Comparison of ENCODE assay signal across 20 cellular contexts in genomic region chr2:8406271-8406670, GRCh38.
DNase-seq lines count a peak whose midpoint lies in the region; ATAC-seq, FAIRE-seq and TF ChIP-seq lines count a peak whose summit lies in the region.
"Had no signal": no experiment of that assay in that cellular context is flagged by ENCODE, and none has a peak within 500 bp of the region (broad histone marks: within the 10 kb centered on the region; RNA-seq: fewer than 3 reads in every experiment).

No MANE protein-coding gene starts in this region.

- no peak overlapping the region for H2BK15ac ChIP-seq in IMR-90 (ENCODE audit: low read depth, low read length)

- H3K79me2 ChIP-seq in astrocyte (ENCODE audit: insufficient read depth, low read length), result no peaks in the 10 kb centered on the region

- no peaks in the 10 kb centered on the region for H3K9me3 Mint-ChIP-seq in astrocyte (ENCODE audit: unreplicated experiment)
- H3K9me3 Mint-ChIP-seq: HFFc6 had no signal

- H3K4me1 ChIP-seq in IMR-90 (ENCODE audit: control insufficient read depth, insufficient read depth, low read length) (no peaks in the 10 kb centered on the region), astrocyte (ENCODE audit: insufficient read depth, low read length) (peaks cover 4% of the 10 kb centered on the region), ascending aorta (no peaks in the 10 kb centered on the region), right cardiac atrium (ENCODE audit: control insufficient read depth, insufficient read depth, low read length) (peaks cover 3% of the 10 kb centered on the region)

- DNase-seq in IMR-90 (peak; percentile 41), astrocyte (ENCODE audit: low read depth) (peak; percentile 50), fibroblast of pulmonary artery (ENCODE audit: low read depth) (peak; percentile 8), ascending aorta (ENCODE audit: low spot score in 2 of 2) (no peak), HUDEP-2 (lab: John Stamatoyannopoulos, UW; ENCODE audit: unreplicated experiment in 76 of 76) (no peak), right cardiac atrium (no peak)
- DNase-seq: 8988T; CD4-positive, alpha-beta memory T cell; DMS153; DMS79; GF-D8; GOT3; H7; HFFc6 had no signal

- BruUV-seq in IMR-90 (replicated peaks; lab: Mats Ljungman, UMichigan), result no TSS peak

- no peak overlapping the region for H3K23ac ChIP-seq in IMR-90 (ENCODE audit: low read depth, low read length)

- H3K4me2 ChIP-seq in IMR-90 (ENCODE audit: low read depth, low read length) (no peak overlapping the region), astrocyte (ENCODE audit: low read length) (no peak overlapping the region)
- H3K4me2 ChIP-seq: BLaER1 had no signal

- H2AFZ ChIP-seq in IMR-90 (replicated peaks; ENCODE audit: low read length, poor library complexity), result no peak overlapping the region
- H2AFZ ChIP-seq in astrocyte (ENCODE audit: low read depth, low read length), result no peak overlapping the region

- H3K4me1 Mint-ChIP-seq in astrocyte (ENCODE audit: low read depth, unreplicated experiment), result no peaks in the 10 kb centered on the region

- H4K91ac ChIP-seq in IMR-90 (ENCODE audit: insufficient read depth, low read depth, low read length), result no peak overlapping the region

- H3K56ac ChIP-seq in IMR-90 (ENCODE audit: extremely low read depth, insufficient read depth, low read length), result no peak overlapping the region

- no peak for FAIRE-seq in astrocyte (lab: Jason Lieb, UNC)
- FAIRE-seq: HepG2 had no signal

- H3K4ac ChIP-seq in IMR-90 (ENCODE audit: low read depth, low read length), result no peak overlapping the region

- H3K27me3 ChIP-seq in IMR-90 (ENCODE audit: control insufficient read depth, insufficient read depth, low read length), result peaks cover 2% of the 10 kb centered on the region
- H3K27me3 ChIP-seq in astrocyte (ENCODE audit: insufficient read depth, low read length), result no peaks in the 10 kb centered on the region
- no peaks in the 10 kb centered on the region for H3K27me3 ChIP-seq in ascending aorta
- H3K27me3 ChIP-seq in right cardiac atrium (ENCODE audit: control insufficient read depth, insufficient read depth), result no peaks in the 10 kb centered on the region
- H3K27me3 ChIP-seq: BLaER1 had no signal

- H2BK20ac ChIP-seq in IMR-90 (ENCODE audit: low read depth, low read length), result no peak overlapping the region

- H3K14ac ChIP-seq in IMR-90 (replicated peaks; ENCODE audit: low read depth, low read length), result no peak overlapping the region

- 90% methylated on average over 2 of the region's 7 CpGs; no CpG with 5 or more reads in 1 of the 2 experiments for WGBS in IMR-90 (ENCODE audit: extremely low coverage in 2 of 2, insufficient read length in 1 of 2), 2 experiments
- 77% methylated on average over 7 of the region's 7 CpGs for WGBS in right cardiac atrium

- H3K27ac ChIP-seq in IMR-90 (ENCODE audit: insufficient read depth, low read length) (no peak overlapping the region), astrocyte (ENCODE audit: low read depth, low read length) (no peak overlapping the region), ascending aorta (no peak overlapping the region), right cardiac atrium (ENCODE audit: low read length) (no peak overlapping the region)
- H3K27ac ChIP-seq: BLaER1, HL-60 had no signal

- H2BK120ac ChIP-seq in IMR-90 (ENCODE audit: low read depth, low read length), result no peak overlapping the region

- intact Hi-C loops in IMR-90 (cut with micrococcal nuclease) (no loop called here), ascending aorta (cut with DNase I) (no loop called here), right cardiac atrium (cut with DNase I) (no loop called here)

- ATAC-seq in IMR-90 (ENCODE audit: low read depth) (peak; percentile 65; the same call in 1 of the 2 replicates), GM19023 (IDR thresholded peaks at IDR 0.05; ENCODE audit: unreplicated experiment) (no peak), right cardiac atrium (no peak)
- ATAC-seq: HCT116, HepG2 had no signal

- H3K79me1 ChIP-seq in IMR-90 (ENCODE audit: low read depth in 1 of 2, low read length in 2 of 2), result no peaks in the 10 kb centered on the region

- no peak overlapping the region for H4K5ac ChIP-seq in IMR-90 (ENCODE audit: low read depth, low read length)

- H3K9ac ChIP-seq in IMR-90 (ENCODE audit: low read depth, low read length), result no peak overlapping the region
- H3K9ac ChIP-seq in astrocyte (ENCODE audit: low read length), result no peak overlapping the region
- H3K9ac ChIP-seq: BLaER1 had no signal

- TF ChIP-seq CTCF in IMR-90 (conservative IDR thresholded peaks at IDR 0.05; ENCODE audit: low read depth, low read length) (no peak), astrocyte (IDR thresholded peaks at IDR 0.05; ENCODE audit: insufficient read depth, low read depth, low read length) (no peak), fibroblast of pulmonary artery (IDR thresholded peaks at IDR 0.05; ENCODE audit: low read length, missing control alignments) (no peak), ascending aorta (IDR thresholded peaks at IDR 0.05) (no peak)

- H4K20me1 ChIP-seq in IMR-90 (ENCODE audit: insufficient read depth, low read length), result no peaks in the 10 kb centered on the region
- H4K20me1 ChIP-seq in astrocyte (ENCODE audit: insufficient read depth, low read length), result no peaks in the 10 kb centered on the region
- H4K20me1 ChIP-seq: BLaER1 had no signal

- CTCF ChIA-PET in IMR-90 (lab: Yijun Ruan, JAX), result interaction anchor here (1.1 to 1.4 kb wide), 2 partner anchors 15 to 16 kb away, joined by 3 read pairs; no protein-coding TSS in a partner anchor

- no peaks in the 10 kb centered on the region for H3K9me1 ChIP-seq in IMR-90 (ENCODE audit: insufficient read depth, low read length)

- POLR2A ChIA-PET in IMR-90 (lab: Charles Lee; ENCODE audit: unreplicated experiment), result no interaction called here

- H2AK9ac ChIP-seq in IMR-90 (replicated peaks; ENCODE audit: low read depth, low read length, poor library complexity), result no peak overlapping the region

- dilution Hi-C loops in IMR-90 (cut with HindIII; ENCODE audit: low sequenced_read_pairs, unreplicated experiment), result no loop called here

- H3K4me3 Mint-ChIP-seq in astrocyte (ENCODE audit: unreplicated experiment), result no peak overlapping the region
- H3K4me3 Mint-ChIP-seq: CD14-positive monocyte; CD4-positive, alpha-beta memory T cell; HFFc6 had no signal

- in situ Hi-C loops in IMR-90 (cut with MboI; ENCODE audit: low sequenced_read_pairs), result no loop called here

- H3K27me3 Mint-ChIP-seq in astrocyte (ENCODE audit: low read depth, unreplicated experiment), result peaks cover 19% of the 10 kb centered on the region
- H3K27me3 Mint-ChIP-seq: CD4-positive, alpha-beta memory T cell had no signal

- no peak for TF ChIP-seq POLR2A in IMR-90 (IDR thresholded peaks at IDR 0.05; ENCODE audit: low read depth, low read length)

- no peak overlapping the region for H3K27ac Mint-ChIP-seq in astrocyte (ENCODE audit: unreplicated experiment)
- H3K27ac Mint-ChIP-seq: CD14-positive monocyte; CD4-positive, alpha-beta memory T cell; HFFc6 had no signal

- H3K4me3 ChIP-seq in IMR-90 (ENCODE audit: insufficient read depth, low read depth, low read length) (no peak overlapping the region), astrocyte (ENCODE audit: insufficient read depth, low read depth, low read length) (no peak overlapping the region), fibroblast of pulmonary artery (replicated peaks; ENCODE audit: low read depth, low read length) (no peak overlapping the region), ascending aorta (no peak overlapping the region), right cardiac atrium (ENCODE audit: low read length) (no peak overlapping the region)
- H3K4me3 ChIP-seq: BLaER1 had no signal

- H2BK5ac ChIP-seq in IMR-90 (ENCODE audit: low read depth, low read length, poor library complexity, severe bottlenecking), result no peak overlapping the region

- H2AK5ac ChIP-seq in IMR-90 (ENCODE audit: low read depth, low read length), result no peak overlapping the region

- H3K36me3 Mint-ChIP-seq in astrocyte (ENCODE audit: low read depth, unreplicated experiment), result no peaks in the 10 kb centered on the region
- H3K36me3 Mint-ChIP-seq: CD4-positive, alpha-beta memory T cell had no signal

- H3K18ac ChIP-seq in IMR-90 (ENCODE audit: low read depth, low read length), result no peak overlapping the region

- no peaks in the 10 kb centered on the region for H3K9me3 ChIP-seq in IMR-90 (ENCODE audit: control insufficient read depth, insufficient read depth, low read length)
- no peaks in the 10 kb centered on the region for H3K9me3 ChIP-seq in astrocyte (ENCODE audit: insufficient read depth, low read depth, low read length)
- H3K9me3 ChIP-seq in ascending aorta, result no peaks in the 10 kb centered on the region
- no peaks in the 10 kb centered on the region for H3K9me3 ChIP-seq in right cardiac atrium (ENCODE audit: control insufficient read depth, low read length)
- H3K9me3 ChIP-seq: BLaER1 had no signal

- H4K8ac ChIP-seq in IMR-90 (ENCODE audit: low read depth in 2 of 2, low read length in 2 of 2), result no peak overlapping the region

- no peaks in the 10 kb centered on the region for H3K36me3 ChIP-seq in IMR-90 (ENCODE audit: control insufficient read depth, insufficient read depth, low read length)
- no peaks in the 10 kb centered on the region for H3K36me3 ChIP-seq in astrocyte (ENCODE audit: insufficient read depth, low read length)
- no peaks in the 10 kb centered on the region for H3K36me3 ChIP-seq in ascending aorta
- H3K36me3 ChIP-seq: BLaER1 had no signal

- no peak for TF ChIP-seq RAD21 in IMR-90 (IDR thresholded peaks at IDR 0.05; ENCODE audit: low read length)

TF ChIP-seq in IMR-90, 13 proteins besides CTCF, POLR2A, EP300 and RAD21:
- TF ChIP-seq USF2 (IDR thresholded peaks at IDR 0.05; ENCODE audit: low read depth, low read length) (no peak), BHLHE40 (IDR thresholded peaks at IDR 0.05; ENCODE audit: low read depth, low read length) (no peak), MAFK (IDR thresholded peaks at IDR 0.05; ENCODE audit: low read depth, low read length) (no peak), CHD1 (IDR thresholded peaks at IDR 0.05; ENCODE audit: low read depth, low read length) (no peak), MXI1 (IDR thresholded peaks at IDR 0.05; ENCODE audit: borderline replicate concordance, low read depth, low read length) (no peak), CEBPB (IDR thresholded peaks at IDR 0.05; ENCODE audit: low read depth, low read length) (no peak)

Comparison
In these comparisons a context has a peak if more than half of its experiments do, and no peak if none do; other contexts are left out.
1. DNase-seq: peak in IMR-90 (single experiment), astrocyte (single experiment) and fibroblast of pulmonary artery (single experiment); none in ascending aorta (0 of 2), HUDEP-2 (0 of 76) and right cardiac atrium (0 of 3).